ENCODE assay signal across 1 cellular context in the genomic region with DNA sequence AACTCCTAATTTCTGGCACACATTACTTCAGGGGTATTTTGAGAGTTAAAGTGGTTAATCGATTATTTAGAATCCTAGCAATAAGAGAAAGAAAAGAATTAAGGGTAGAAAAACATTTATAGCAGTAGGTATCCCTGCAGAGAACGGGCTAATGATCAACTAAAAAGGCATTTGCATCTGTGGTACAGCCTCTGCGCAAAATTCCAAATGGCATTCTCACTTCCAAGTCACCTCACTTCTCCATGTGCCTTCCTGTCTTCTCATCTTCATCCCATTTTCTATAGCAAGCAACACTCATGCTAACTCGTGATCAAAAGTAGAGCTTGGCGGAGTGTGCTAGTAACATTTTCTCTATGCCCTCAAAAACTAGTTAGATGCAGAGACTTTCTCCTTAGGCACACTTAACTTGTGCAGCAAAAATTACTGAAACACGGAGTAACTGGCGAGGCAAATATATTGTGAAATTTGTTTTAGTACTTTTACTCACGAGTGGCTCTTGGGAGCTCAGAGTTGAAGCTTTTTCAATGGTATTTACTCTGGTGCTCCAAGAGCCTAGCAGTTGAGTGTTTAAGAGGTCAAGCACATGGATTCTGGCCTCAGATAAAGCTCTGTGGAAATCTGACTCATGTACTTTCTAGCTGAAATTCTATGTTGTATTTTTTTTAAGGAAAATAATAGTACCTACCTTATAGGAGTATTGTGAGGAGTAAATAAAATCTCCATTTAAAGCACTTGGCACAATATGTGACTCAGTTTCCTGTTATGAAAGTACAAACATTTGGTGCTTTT.
TF ChIP-seq lines count a peak whose summit lies in the region.

No MANE protein-coding gene starts in this region.

TF ChIP-seq in GM23338, 12 proteins besides CTCF, POLR2A, EP300 and RAD21:
- TF ChIP-seq, protein P1, sequence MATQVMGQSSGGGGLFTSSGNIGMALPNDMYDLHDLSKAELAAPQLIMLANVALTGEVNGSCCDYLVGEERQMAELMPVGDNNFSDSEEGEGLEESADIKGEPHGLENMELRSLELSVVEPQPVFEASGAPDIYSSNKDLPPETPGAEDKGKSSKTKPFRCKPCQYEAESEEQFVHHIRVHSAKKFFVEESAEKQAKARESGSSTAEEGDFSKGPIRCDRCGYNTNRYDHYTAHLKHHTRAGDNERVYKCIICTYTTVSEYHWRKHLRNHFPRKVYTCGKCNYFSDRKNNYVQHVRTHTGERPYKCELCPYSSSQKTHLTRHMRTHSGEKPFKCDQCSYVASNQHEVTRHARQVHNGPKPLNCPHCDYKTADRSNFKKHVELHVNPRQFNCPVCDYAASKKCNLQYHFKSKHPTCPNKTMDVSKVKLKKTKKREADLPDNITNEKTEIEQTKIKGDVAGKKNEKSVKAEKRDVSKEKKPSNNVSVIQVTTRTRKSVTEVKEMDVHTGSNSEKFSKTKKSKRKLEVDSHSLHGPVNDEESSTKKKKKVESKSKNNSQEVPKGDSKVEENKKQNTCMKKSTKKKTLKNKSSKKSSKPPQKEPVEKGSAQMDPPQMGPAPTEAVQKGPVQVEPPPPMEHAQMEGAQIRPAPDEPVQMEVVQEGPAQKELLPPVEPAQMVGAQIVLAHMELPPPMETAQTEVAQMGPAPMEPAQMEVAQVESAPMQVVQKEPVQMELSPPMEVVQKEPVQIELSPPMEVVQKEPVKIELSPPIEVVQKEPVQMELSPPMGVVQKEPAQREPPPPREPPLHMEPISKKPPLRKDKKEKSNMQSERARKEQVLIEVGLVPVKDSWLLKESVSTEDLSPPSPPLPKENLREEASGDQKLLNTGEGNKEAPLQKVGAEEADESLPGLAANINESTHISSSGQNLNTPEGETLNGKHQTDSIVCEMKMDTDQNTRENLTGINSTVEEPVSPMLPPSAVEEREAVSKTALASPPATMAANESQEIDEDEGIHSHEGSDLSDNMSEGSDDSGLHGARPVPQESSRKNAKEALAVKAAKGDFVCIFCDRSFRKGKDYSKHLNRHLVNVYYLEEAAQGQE (IDR thresholded peaks at IDR 0.05; ENCODE audit: unreplicated experiment): no peak
- TF ChIP-seq JUNB (IDR thresholded peaks at IDR 0.05; ENCODE audit: unreplicated experiment): no peak
- TF ChIP-seq STAT1 (IDR thresholded peaks at IDR 0.05; ENCODE audit: unreplicated experiment): no peak
- no peak for TF ChIP-seq ZNF331 (CRISPR knock-in tag; IDR thresholded peaks at IDR 0.05; ENCODE audit: low read depth)
- TF ChIP-seq EZH2phosphoT487 (IDR thresholded peaks at IDR 0.05; ENCODE audit: unreplicated experiment): no peak
- TF ChIP-seq ZNF114 (CRISPR knock-in tag; IDR thresholded peaks at IDR 0.05): no peak
- no peak for TF ChIP-seq NANOG (IDR thresholded peaks at IDR 0.05; ENCODE audit: borderline replicate concordance)
- TF ChIP-seq, protein P2, sequence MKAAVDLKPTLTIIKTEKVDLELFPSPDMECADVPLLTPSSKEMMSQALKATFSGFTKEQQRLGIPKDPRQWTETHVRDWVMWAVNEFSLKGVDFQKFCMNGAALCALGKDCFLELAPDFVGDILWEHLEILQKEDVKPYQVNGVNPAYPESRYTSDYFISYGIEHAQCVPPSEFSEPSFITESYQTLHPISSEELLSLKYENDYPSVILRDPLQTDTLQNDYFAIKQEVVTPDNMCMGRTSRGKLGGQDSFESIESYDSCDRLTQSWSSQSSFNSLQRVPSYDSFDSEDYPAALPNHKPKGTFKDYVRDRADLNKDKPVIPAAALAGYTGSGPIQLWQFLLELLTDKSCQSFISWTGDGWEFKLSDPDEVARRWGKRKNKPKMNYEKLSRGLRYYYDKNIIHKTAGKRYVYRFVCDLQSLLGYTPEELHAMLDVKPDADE (IDR thresholded peaks at IDR 0.05): no peak
- no peak for TF ChIP-seq POLR2AphosphoS5 (IDR thresholded peaks at IDR 0.05; ENCODE audit: low read depth)
- TF ChIP-seq EZH2 (IDR thresholded peaks at IDR 0.05; ENCODE audit: low read depth, unreplicated experiment): no peak
- TF ChIP-seq, protein P3, sequence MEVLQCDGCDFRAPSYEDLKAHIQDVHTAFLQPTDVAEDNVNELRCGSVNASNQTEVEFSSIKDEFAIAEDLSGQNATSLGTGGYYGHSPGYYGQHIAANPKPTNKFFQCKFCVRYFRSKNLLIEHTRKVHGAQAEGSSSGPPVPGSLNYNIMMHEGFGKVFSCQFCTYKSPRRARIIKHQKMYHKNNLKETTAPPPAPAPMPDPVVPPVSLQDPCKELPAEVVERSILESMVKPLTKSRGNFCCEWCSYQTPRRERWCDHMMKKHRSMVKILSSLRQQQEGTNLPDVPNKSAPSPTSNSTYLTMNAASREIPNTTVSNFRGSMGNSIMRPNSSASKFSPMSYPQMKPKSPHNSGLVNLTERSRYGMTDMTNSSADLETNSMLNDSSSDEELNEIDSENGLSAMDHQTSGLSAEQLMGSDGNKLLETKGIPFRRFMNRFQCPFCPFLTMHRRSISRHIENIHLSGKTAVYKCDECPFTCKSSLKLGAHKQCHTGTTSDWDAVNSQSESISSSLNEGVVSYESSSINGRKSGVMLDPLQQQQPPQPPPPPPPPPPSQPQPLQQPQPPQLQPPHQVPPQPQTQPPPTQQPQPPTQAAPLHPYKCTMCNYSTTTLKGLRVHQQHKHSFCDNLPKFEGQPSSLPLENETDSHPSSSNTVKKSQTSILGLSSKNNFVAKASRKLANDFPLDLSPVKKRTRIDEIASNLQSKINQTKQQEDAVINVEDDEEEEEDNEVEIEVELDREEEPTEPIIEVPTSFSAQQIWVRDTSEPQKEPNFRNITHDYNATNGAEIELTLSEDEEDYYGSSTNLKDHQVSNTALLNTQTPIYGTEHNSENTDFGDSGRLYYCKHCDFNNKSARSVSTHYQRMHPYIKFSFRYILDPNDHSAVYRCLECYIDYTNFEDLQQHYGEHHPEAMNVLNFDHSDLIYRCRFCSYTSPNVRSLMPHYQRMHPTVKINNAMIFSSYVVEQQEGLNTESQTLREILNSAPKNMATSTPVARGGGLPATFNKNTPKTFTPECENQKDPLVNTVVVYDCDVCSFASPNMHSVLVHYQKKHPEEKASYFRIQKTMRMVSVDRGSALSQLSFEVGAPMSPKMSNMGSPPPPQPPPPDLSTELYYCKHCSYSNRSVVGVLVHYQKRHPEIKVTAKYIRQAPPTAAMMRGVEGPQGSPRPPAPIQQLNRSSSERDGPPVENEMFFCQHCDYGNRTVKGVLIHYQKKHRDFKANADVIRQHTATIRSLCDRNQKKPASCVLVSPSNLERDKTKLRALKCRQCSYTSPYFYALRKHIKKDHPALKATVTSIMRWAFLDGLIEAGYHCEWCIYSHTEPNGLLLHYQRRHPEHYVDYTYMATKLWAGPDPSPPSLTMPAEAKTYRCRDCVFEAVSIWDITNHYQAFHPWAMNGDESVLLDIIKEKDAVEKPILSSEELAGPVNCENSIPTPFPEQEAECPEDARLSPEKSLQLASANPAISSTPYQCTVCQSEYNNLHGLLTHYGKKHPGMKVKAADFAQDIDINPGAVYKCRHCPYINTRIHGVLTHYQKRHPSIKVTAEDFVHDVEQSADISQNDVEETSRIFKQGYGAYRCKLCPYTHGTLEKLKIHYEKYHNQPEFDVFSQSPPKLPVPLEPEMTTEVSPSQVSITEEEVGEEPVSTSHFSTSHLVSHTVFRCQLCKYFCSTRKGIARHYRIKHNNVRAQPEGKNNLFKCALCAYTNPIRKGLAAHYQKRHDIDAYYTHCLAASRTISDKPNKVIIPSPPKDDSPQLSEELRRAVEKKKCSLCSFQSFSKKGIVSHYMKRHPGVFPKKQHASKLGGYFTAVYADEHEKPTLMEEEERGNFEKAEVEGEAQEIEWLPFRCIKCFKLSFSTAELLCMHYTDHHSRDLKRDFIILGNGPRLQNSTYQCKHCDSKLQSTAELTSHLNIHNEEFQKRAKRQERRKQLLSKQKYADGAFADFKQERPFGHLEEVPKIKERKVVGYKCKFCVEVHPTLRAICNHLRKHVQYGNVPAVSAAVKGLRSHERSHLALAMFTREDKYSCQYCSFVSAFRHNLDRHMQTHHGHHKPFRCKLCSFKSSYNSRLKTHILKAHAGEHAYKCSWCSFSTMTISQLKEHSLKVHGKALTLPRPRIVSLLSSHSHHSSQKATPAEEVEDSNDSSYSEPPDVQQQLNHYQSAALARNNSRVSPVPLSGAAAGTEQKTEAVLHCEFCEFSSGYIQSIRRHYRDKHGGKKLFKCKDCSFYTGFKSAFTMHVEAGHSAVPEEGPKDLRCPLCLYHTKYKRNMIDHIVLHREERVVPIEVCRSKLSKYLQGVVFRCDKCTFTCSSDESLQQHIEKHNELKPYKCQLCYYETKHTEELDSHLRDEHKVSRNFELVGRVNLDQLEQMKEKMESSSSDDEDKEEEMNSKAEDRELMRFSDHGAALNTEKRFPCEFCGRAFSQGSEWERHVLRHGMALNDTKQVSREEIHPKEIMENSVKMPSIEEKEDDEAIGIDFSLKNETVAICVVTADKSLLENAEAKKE (CRISPR knock-in tag; IDR thresholded peaks at IDR 0.05): no peak
- TF ChIP-seq CREB1 (CRISPR knock-in tag; IDR thresholded peaks at IDR 0.05; ENCODE audit: low read depth): no peak
